Comparison of ENCODE assay signal across 10 cellular contexts in genomic region chr20:38842017-38842416, GRCh38. TPM values are rescaled to one million over a fixed set of nuclear protein-coding genes. Genes with fewer than 3 reads are reported as not detected.
DNase-seq lines count a peak whose midpoint lies in the region; ATAC-seq and TF ChIP-seq lines count a peak whose summit lies in the region.
"Had no signal": no experiment of that assay in that cellular context is flagged by ENCODE, and none has a peak within 500 bp of the region (broad histone marks: within the 10 kb centered on the region; RNA-seq: fewer than 3 reads in every experiment).

No MANE protein-coding gene starts in this region.

- H3K36me3 ChIP-seq in effector memory CD4-positive, alpha-beta T cell (ENCODE audit: control insufficient read depth, insufficient read depth, low read length) = peaks cover 6% of the 10 kb centered on the region
- H3K36me3 ChIP-seq: tibial artery had no signal

- ATAC-seq in GM18517 (IDR thresholded peaks at IDR 0.05; ENCODE audit: unreplicated experiment) (peak; percentile 27), GM21576 (IDR thresholded peaks at IDR 0.05; ENCODE audit: unreplicated experiment) (peak; percentile 26), HG03521 (IDR thresholded peaks at IDR 0.05; ENCODE audit: unreplicated experiment) (peak; percentile 25)

- H3K4me3 ChIP-seq in effector memory CD4-positive, alpha-beta T cell (ENCODE audit: insufficient read depth, low read depth, low read length, poor library complexity, severe bottlenecking) = no peak overlapping the region
- H3K4me3 ChIP-seq: tibial artery had no signal

- H3K27me3 ChIP-seq in effector memory CD4-positive, alpha-beta T cell (replicated peaks; ENCODE audit: control insufficient read depth, insufficient read depth, low read length, poor library complexity, severe bottlenecking) = no peaks in the 10 kb centered on the region

- intact Hi-C loops in posterior vena cava (cut with DNase I) = no loop called here

- peaks cover 56% of the 10 kb centered on the region for H3K4me1 ChIP-seq in effector memory CD4-positive, alpha-beta T cell (ENCODE audit: control insufficient read depth, insufficient read depth, low read length, poor library complexity, severe bottlenecking)
- H3K4me1 ChIP-seq: tibial artery had no signal

- TF ChIP-seq POLR2A in erythroblast (IDR thresholded peaks at IDR 0.05; ENCODE audit: low read length) = no peak

- H3K27ac ChIP-seq in effector memory CD4-positive, alpha-beta T cell (ENCODE audit: insufficient read depth, low read length, poor library complexity, severe bottlenecking) = peak overlapping the region; percentile 82
- H3K27ac ChIP-seq: tibial artery had no signal

- DNase-seq in effector memory CD4-positive, alpha-beta T cell = no peak
- DNase-seq in erythroblast (lab: John Stamatoyannopoulos, UW) (no peak), NOMO-1 treated with DMSO at 0.1 percent for 48 hours (lab: John Stamatoyannopoulos, UW; ENCODE audit: unreplicated experiment) (no peak), NCI-H1694 (lab: John Stamatoyannopoulos, UW) (no peak), posterior vena cava (ENCODE audit: low spot score) (no peak)
- DNase-seq: KG1, tibial artery had no signal

- H3K9me3 ChIP-seq in effector memory CD4-positive, alpha-beta T cell (ENCODE audit: control insufficient read depth, low read length) = no peaks in the 10 kb centered on the region
- H3K9me3 ChIP-seq: tibial artery had no signal

RNA-seq across cellular contexts. Expression of gene PPP1R16B, which starts 36.5 kb away (rescaled TPM):
- 10 to 100 TPM in 1 of 2 donors, 1 to 10 TPM in 1; 8.5 to 11.7 TPM for total RNA-seq in posterior vena cava
